31 cellular contexts compared by ENCODE assay signal in genomic region chr18:44075038-44075437, GRCh38.
"Had no signal": no experiment of that assay in that cellular context is flagged by ENCODE, and none has a peak within 500 bp of the region (broad histone marks: within the 10 kb centered on the region; RNA-seq: fewer than 3 reads in every experiment).

No MANE protein-coding gene starts in this region.

- H3K27me3 Mint-ChIP-seq: T-cell had no signal

- H3K27ac ChIP-seq: PC-9, RWPE1, SJCRH30, SK-N-MC had no signal

- H3K4me1 ChIP-seq: SJCRH30 had no signal

- H3K36me3 ChIP-seq: MG63, SJCRH30 had no signal

- H3K4me2 ChIP-seq: PC-9 had no signal

- H3K9me3 ChIP-seq: MG63, SJCRH30 had no signal

- H3K27ac Mint-ChIP-seq: T-cell had no signal

- H3K27me3 ChIP-seq: SJCRH30 had no signal

- H3K4me3 ChIP-seq: MG63, PC-9, SJCRH30, SK-N-MC had no signal

- H2AFZ ChIP-seq: PC-9 had no signal

- H3K4me3 Mint-ChIP-seq: T-cell had no signal

- DNase-seq: Kasumi-1, MG63, NCI-H1048, NCI-H1092 treated with DMSO at 0.1 percent for 48 hours, NCI-H1105 treated with DMSO at 0.1 percent for 48 hours, NCI-H1417, NCI-H1436, NCI-H146, NCI-H1694, NCI-H187, NCI-H1930, NCI-H2081, NCI-H226, NCI-H446 treated with DMSO at 0.1 percent for 48 hours, NCI-H510A, NCI-H524, NCI-H526, NCI-H69, NCI-H748 treated with DMSO at 0.1 percent for 48 hours, NCI-H82, PC-9, SHP77, SIG-M5, SJCRH30, T-cell had no signal

- H3K4me1 Mint-ChIP-seq: T-cell had no signal

- FAIRE-seq: RCC 7860 had no signal

- ATAC-seq: Panc1, Right ventricle myocardium inferior, SK-N-SH treated with all-trans-retinoic acid at 6 μM for 48 hours, T-cell had no signal

- H3K36me3 Mint-ChIP-seq: T-cell had no signal
